Comparison of ENCODE assay signal across 16 cellular contexts in the genomic region with DNA sequence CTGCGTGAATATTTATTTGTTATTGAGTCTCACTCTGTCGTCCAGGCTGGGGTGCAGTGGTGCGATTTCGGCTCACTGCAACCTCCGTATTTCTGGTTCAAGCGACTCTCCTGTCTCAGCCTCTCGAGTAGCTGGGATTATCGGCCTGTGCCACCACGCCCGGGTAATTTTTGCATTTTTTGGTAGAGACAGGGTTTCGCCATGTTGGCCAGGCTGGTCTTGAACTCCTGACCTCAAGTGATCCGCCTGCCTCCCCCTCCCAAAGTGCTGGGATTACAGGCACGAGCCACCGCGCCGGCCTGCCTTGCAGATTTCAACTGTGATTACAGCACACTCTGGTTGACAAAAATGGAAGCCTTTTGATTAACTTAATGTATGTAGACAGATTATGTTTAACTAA.
"Had no signal": no experiment of that assay in that cellular context is flagged by ENCODE, and none has a peak within 500 bp of the region (broad histone marks: within the 10 kb centered on the region; RNA-seq: fewer than 3 reads in every experiment).

No MANE protein-coding gene starts in this region.

- H3K4me3 ChIP-seq: dorsolateral prefrontal cortex had no signal

- H3K4me1 ChIP-seq: heart left ventricle, spleen had no signal

- H3K36me3 ChIP-seq: heart left ventricle, neutrophil, spleen had no signal

- H3K27me3 ChIP-seq: dorsolateral prefrontal cortex, heart left ventricle, neutrophil, spleen had no signal

- ATAC-seq: stimulated activated naive B cell treated with anti-CD40 and anti-IgM and Interleukin-4, amounts not matched to agents 10 μg/mL and 1 μg/mL and 100 μg/mL, for 72 hours; stimulated activated naive CD8-positive, alpha-beta T cell treated with anti-CD3 and anti-CD28 coated beads, Interleukin-15, amount 100 ng/mL, for 72 hours had no signal

- FAIRE-seq: frontal cortex, islet of Langerhans had no signal

- H3K9me3 ChIP-seq: neutrophil had no signal

- DNase-seq: cortex of kidney; dorsolateral prefrontal cortex; effector CD8-positive, alpha-beta T cell; heart left ventricle; hypothalamus; kidney glomerular epithelial cell; mesendoderm; naive thymus-derived CD4-positive, alpha-beta T cell; nephron progenitor cell; spleen; stimulated activated CD4-positive, alpha-beta T cell treated with anti-CD3 and anti-CD28 coated beads, Interleukin-1b, Interleukin-23, amount 100 ng/mL, for 48 hours; stimulated activated naive B cell treated with anti-CD40 and anti-IgM and Interleukin-4, amounts not matched to agents 10 μg/mL and 1 μg/mL and 100 μg/mL, for 72 hours; stimulated activated naive CD8-positive, alpha-beta T cell treated with anti-CD3 and anti-CD28 coated beads, Interleukin-15, amount 100 ng/mL, for 72 hours had no signal

- H3K27ac ChIP-seq: dorsolateral prefrontal cortex, heart left ventricle, neutrophil, spleen had no signal
